1 cellular context compared by ENCODE assay signal in genomic region chr9:121201738-121202533, GRCh38.
A peak's percentile ranks its signal among the peaks of the same experiment; 100 is the strongest.
TF ChIP-seq lines count a peak whose summit lies in the region.

Gene RAB14 (minus strand): TSS chr9:121201869. CDS start chr9:121193412, 8,457 bp downstream.

TF ChIP-seq in H1, 55 proteins besides CTCF, POLR2A, EP300 and RAD21:
- TF ChIP-seq PHF8 (conservative IDR thresholded peaks at IDR 0.05; ENCODE audit: low read depth, low read length), result peak; percentile 63; the same call in 1 of the 2 replicates
- TF ChIP-seq POLR2AphosphoS5 (IDR thresholded peaks at IDR 0.05; ENCODE audit: low read depth, low read length), result peak; percentile 72; the same call in 1 of the 2 replicates
- TF ChIP-seq NRF1 (IDR thresholded peaks at IDR 0.05; ENCODE audit: low read depth, low read length), result peak; percentile 3; the same call in 1 of the 2 replicates
- TF ChIP-seq CHD2 (IDR thresholded peaks at IDR 0.05; ENCODE audit: low read length), result no peak
- no peak for TF ChIP-seq JUN (IDR thresholded peaks at IDR 0.05; ENCODE audit: low read depth, low read length)
- no peak for TF ChIP-seq ZNF274 (IDR thresholded peaks at IDR 0.05; ENCODE audit: borderline replicate concordance, extremely low read depth, low read length)
- no peak for TF ChIP-seq GTF2F1 (IDR thresholded peaks at IDR 0.05; ENCODE audit: borderline replicate concordance, low read depth, low read length)
- peak; percentile 98 for TF ChIP-seq BACH1 (IDR thresholded peaks at IDR 0.05; ENCODE audit: low read length)
- peak; percentile 100 for TF ChIP-seq HDAC2 (IDR thresholded peaks at IDR 0.05; ENCODE audit: borderline replicate concordance in 1 of 2, low read depth in 2 of 2, low read length in 2 of 2)
- peak; percentile 62; the same call in 1 of the 2 replicates for TF ChIP-seq MAX (IDR thresholded peaks at IDR 0.05)
- peak; percentile 77 for TF ChIP-seq TAF1 (IDR thresholded peaks at IDR 0.05; ENCODE audit: low read depth, low read length)
- peak; percentile 41 for TF ChIP-seq KDM4A (IDR thresholded peaks at IDR 0.05; ENCODE audit: low read depth, low read length, severe bottlenecking)
- 0 out of 2 replicates have a peak, but pooled peaks have one; percentile 2 for TF ChIP-seq TEAD4 (IDR thresholded peaks at IDR 0.05; ENCODE audit: low read depth, low read length)
- TF ChIP-seq SP2 (IDR thresholded peaks at IDR 0.05; ENCODE audit: low read length), result no peak
- TF ChIP-seq SUZ12 (IDR thresholded peaks at IDR 0.05; ENCODE audit: low read length), result peak; percentile 75; the same call in 1 of the 2 replicates
- TF ChIP-seq SAP30 (IDR thresholded peaks at IDR 0.05; ENCODE audit: insufficient read depth, insufficient replicate concordance, low read length), result no peak
- no peak for TF ChIP-seq CHD7 (IDR thresholded peaks at IDR 0.05; ENCODE audit: insufficient replicate concordance, low read length)
- 0 out of 2 replicates have a peak, but pooled peaks have one; percentile 27 for TF ChIP-seq CREB1 (IDR thresholded peaks at IDR 0.05)
- no peak for TF ChIP-seq FOSL1 (IDR thresholded peaks at IDR 0.05; ENCODE audit: insufficient read depth, low read depth, low read length)
- peak; percentile 62 for TF ChIP-seq TBP (IDR thresholded peaks at IDR 0.05; ENCODE audit: low read depth, low read length)
- TF ChIP-seq E2F6 (IDR thresholded peaks at IDR 0.05), result 0 out of 2 replicates have a peak, but pooled peaks have one; percentile 22
- 0 out of 2 replicates have a peak, but pooled peaks have one; percentile 53 for TF ChIP-seq SP1 (IDR thresholded peaks at IDR 0.05; ENCODE audit: low read depth, low read length)
- TF ChIP-seq YY1 (IDR thresholded peaks at IDR 0.05; ENCODE audit: low read depth, low read length), result peak; percentile 97
- peak; percentile 93 for TF ChIP-seq ASH2L (IDR thresholded peaks at IDR 0.05; ENCODE audit: low read length)
- no peak for TF ChIP-seq CTBP2 (IDR thresholded peaks at IDR 0.05; ENCODE audit: borderline replicate concordance, insufficient read depth, insufficient read length, low read length)
- no peak for TF ChIP-seq RFX5 (IDR thresholded peaks at IDR 0.05; ENCODE audit: borderline replicate concordance, low read depth, low read length)
- peak; percentile 54; the same call in 1 of the 2 replicates for TF ChIP-seq JUND (IDR thresholded peaks at IDR 0.05; ENCODE audit: low read length)
- TF ChIP-seq GABPA (IDR thresholded peaks at IDR 0.05; ENCODE audit: borderline replicate concordance, insufficient read depth, low read length), result no peak
- no peak for TF ChIP-seq CEBPB (IDR thresholded peaks at IDR 0.05; ENCODE audit: low read depth, low read length)
- peak; percentile 75; the same call in 1 of the 2 replicates for TF ChIP-seq KDM1A (IDR thresholded peaks at IDR 0.05; ENCODE audit: borderline replicate concordance, low read length)
- no peak for TF ChIP-seq CHD1 (IDR thresholded peaks at IDR 0.05; ENCODE audit: low read depth, low read length)
- no peak for TF ChIP-seq SIX5 (IDR thresholded peaks at IDR 0.05; ENCODE audit: low read depth, low read length)
- TF ChIP-seq ATF3 (IDR thresholded peaks at IDR 0.05; ENCODE audit: insufficient read depth, low read depth, low read length), result no peak
- TF ChIP-seq SIN3A (conservative IDR thresholded peaks at IDR 0.05 in 1 of 2, IDR thresholded peaks at IDR 0.05 in 1 of 2; ENCODE audit: low read depth in 1 of 2, low read length in 2 of 2), result peak in 1 of 2 experiments; percentile 89; a peak in 3 of 4 replicates
